10 cellular contexts compared by ENCODE assay signal in genomic region chr11:122097419-122098001, GRCh38. TPM values are rescaled to one million over a fixed set of nuclear protein-coding genes. Genes with fewer than 3 reads are reported as not detected.
A peak's percentile ranks its signal among the peaks of the same experiment; 100 is the strongest.
DNase-seq lines count a peak whose midpoint lies in the region; ATAC-seq and TF ChIP-seq lines count a peak whose summit lies in the region.
"Had no signal": no experiment of that assay in that cellular context is flagged by ENCODE, and none has a peak within 500 bp of the region (broad histone marks: within the 10 kb centered on the region; RNA-seq: fewer than 3 reads in every experiment).

No MANE protein-coding gene starts in this region.

- H3K27ac ChIP-seq in ascending aorta = peak overlapping the region; percentile 91
- H3K27ac ChIP-seq: KMS-11 had no signal

- H3K9me3 ChIP-seq in ascending aorta = no peaks in the 10 kb centered on the region

- TF ChIP-seq CTCF in ascending aorta (IDR thresholded peaks at IDR 0.05) (no peak), kidney epithelial cell (IDR thresholded peaks at IDR 0.05; ENCODE audit: insufficient read depth, low read length, poor library complexity, severe bottlenecking) (no peak), GM10266 (IDR thresholded peaks at IDR 0.05; ENCODE audit: control insufficient read depth, insufficient read depth, low read depth, missing control alignments) (no peak)

- ATAC-seq in GM18519 (IDR thresholded peaks at IDR 0.05; ENCODE audit: low FRiP score, unreplicated experiment) = no peak

- H3K27me3 ChIP-seq in ascending aorta (no peaks in the 10 kb centered on the region), kidney epithelial cell (ENCODE audit: control insufficient read depth, insufficient read depth, low read length) (no peaks in the 10 kb centered on the region)

- H3K4me3 ChIP-seq in ascending aorta (peak overlapping the region; percentile 71 to 77), kidney epithelial cell (ENCODE audit: low read depth, low read length) (peak overlapping the region; percentile 26)

- peaks cover 0 to 5% of the 10 kb centered on the region in 2 donors for H3K4me1 ChIP-seq in ascending aorta

- intact Hi-C loops in ascending aorta (cut with DNase I) = no loop called here

- H3K36me3 ChIP-seq in ascending aorta = no peaks in the 10 kb centered on the region
- H3K36me3 ChIP-seq in kidney epithelial cell (ENCODE audit: control insufficient read depth, insufficient read depth, low read length) = no peaks in the 10 kb centered on the region

- DNase-seq in LHCN-M2 (ENCODE audit: low read depth) (peak; percentile 66), ascending aorta (ENCODE audit: low spot score in 2 of 2) (no peak), kidney epithelial cell (ENCODE audit: low read depth) (no peak), superior temporal gyrus (ENCODE audit: extremely low spot score) (peak; percentile 81), T-helper 1 cell (no peak), GM10266 (ENCODE audit: extremely low spot score) (no peak)
- DNase-seq in stimulated activated CD4-positive, alpha-beta T cell treated with anti-CD3 and anti-CD28 coated beads, Interleukin-12 subunit alpha, Interleukin-12 subunit beta, amount 100 ng/mL, for 4 hours = no peak

RNA-seq across cellular contexts. Expression of gene BLID, which starts 18.5 kb away (rescaled TPM):
- total RNA-seq in LHCN-M2 (2014; rRNA removed) (8.0 and 9.9 TPM in 2 replicates), ascending aorta (not detected), kidney epithelial cell (not detected in 2 replicates)
- 0.67 TPM for polyA plus RNA-seq in LHCN-M2 (2012)
- total RNA-seq: T-helper 1 cell treated with Interleukin-12 subunit alpha and Interleukin-12 subunit beta and Interleukin-4 antibody, amounts not matched to agents 30 ng/mL and 1 ng/mL, for 36 hours had no signal

Comparison
In these comparisons a context has a peak if more than half of its experiments do, and no peak if none do; other contexts are left out.
1. DNase-seq: peak in LHCN-M2 (single experiment) and superior temporal gyrus (single experiment); none in ascending aorta (0 of 2), kidney epithelial cell (single experiment), stimulated activated CD4-positive, alpha-beta T cell treated with anti-CD3 and anti-CD28 coated beads, Interleukin-12 subunit alpha, Interleukin-12 subunit beta, amount 100 ng/mL, for 4 hours (single experiment), T-helper 1 cell (0 of 5) and GM10266 (single experiment).